9 cellular contexts compared by ENCODE assay signal in genomic region chr15:90884719-90885431, GRCh38. TPM values are rescaled to one million over a fixed set of nuclear protein-coding genes. Genes with fewer than 3 reads are reported as not detected.
DNase-seq lines count a peak whose midpoint lies in the region; TF ChIP-seq lines count a peak whose summit lies in the region.
"Had no signal": no experiment of that assay in that cellular context is flagged by ENCODE, and none has a peak within 500 bp of the region (broad histone marks: within the 10 kb centered on the region; RNA-seq: fewer than 3 reads in every experiment).

No MANE protein-coding gene starts in this region.

- H3K27ac ChIP-seq in layer of hippocampus (ENCODE audit: low read depth, low read length) (peak overlapping the region; percentile 77), uterus (peak overlapping the region; percentile 96)

- H3K27me3 ChIP-seq in layer of hippocampus (ENCODE audit: control insufficient read depth, insufficient read depth, low read length) (no peaks in the 10 kb centered on the region), uterus (no peaks in the 10 kb centered on the region)

- H3K4me3 Mint-ChIP-seq in activated naive CD4-positive, alpha-beta T cell treated with anti-CD3 and anti-CD28 coated beads, Interleukin-2, amount 10 ng/mL, durations not matched to agents 7 days and 5 days, result peak overlapping the region; percentile 24

- no peak for DNase-seq in activated naive CD4-positive, alpha-beta T cell treated with anti-CD3 and anti-CD28 coated beads, Interleukin-2, amount 10 ng/mL, durations not matched to agents 7 days and 5 days
- no peak for DNase-seq in activated naive CD4-positive, alpha-beta T cell treated with anti-CD3 and anti-CD28 coated beads, Interleukin-2, amount 50 U/mL, for 16 hours
- no peak for DNase-seq in uterus
- no peak for DNase-seq in OCI-M2 (lab: John Stamatoyannopoulos, UW; ENCODE audit: unreplicated experiment)
- no peak for DNase-seq in LoVo (ENCODE audit: low spot score)
- DNase-seq: Caco-2, NCI-H2029 treated with DMSO at 0.1 percent for 48 hours had no signal

- no peak for TF ChIP-seq POLR2A in uterus (IDR thresholded peaks at IDR 0.05)

- intact Hi-C loops in uterus (cut with DNase I; ENCODE audit: low total_unique reads), result loop anchor here (5.0 to 10.0 kb wide), 2 partner anchors 170 to 238 kb away; partner anchors contain the start of gene BLM

- H3K9me3 Mint-ChIP-seq in activated naive CD4-positive, alpha-beta T cell treated with anti-CD3 and anti-CD28 coated beads, Interleukin-2, amount 10 ng/mL, durations not matched to agents 7 days and 5 days, result no peaks in the 10 kb centered on the region
- H3K9me3 Mint-ChIP-seq: naive thymus-derived CD4-positive, alpha-beta T cell had no signal

- H3K4me3 ChIP-seq in uterus, result peak overlapping the region; percentile 49 to 65

- H3K4me1 ChIP-seq in uterus, result peaks cover 0 to 12% of the 10 kb centered on the region in 2 donors
- H3K4me1 ChIP-seq: Caco-2 had no signal

- no peak for TF ChIP-seq CTCF in uterus (IDR thresholded peaks at IDR 0.05)

- H3K36me3 ChIP-seq in uterus, result no peaks in the 10 kb centered on the region

- H3K9me3 ChIP-seq in uterus, result no peaks in the 10 kb centered on the region
- H3K9me3 ChIP-seq: Caco-2 had no signal

- H3K36me3 Mint-ChIP-seq in activated naive CD4-positive, alpha-beta T cell treated with anti-CD3 and anti-CD28 coated beads, Interleukin-2, amount 10 ng/mL, durations not matched to agents 7 days and 5 days, result peaks cover 6% of the 10 kb centered on the region

- no peaks in the 10 kb centered on the region for H3K27me3 Mint-ChIP-seq in activated naive CD4-positive, alpha-beta T cell treated with anti-CD3 and anti-CD28 coated beads, Interleukin-2, amount 10 ng/mL, durations not matched to agents 7 days and 5 days

- CTCF ChIA-PET in activated naive CD4-positive, alpha-beta T cell treated with anti-CD3 and anti-CD28 coated beads, Interleukin-2, amount 10 ng/mL, durations not matched to agents 7 days and 5 days (lab: Charles Lee), result interaction anchor here (0.6 to 4.4 kb wide), 45 partner anchors 9 to 592 kb away, joined by 3 to 78 read pairs (median 5); partner anchors contain the start of genes BLM and HDDC3

- H3K4me1 Mint-ChIP-seq in activated naive CD4-positive, alpha-beta T cell treated with anti-CD3 and anti-CD28 coated beads, Interleukin-2, amount 10 ng/mL, durations not matched to agents 7 days and 5 days, result peaks cover 32% of the 10 kb centered on the region

- H3K27ac Mint-ChIP-seq in activated naive CD4-positive, alpha-beta T cell treated with anti-CD3 and anti-CD28 coated beads, Interleukin-2, amount 10 ng/mL, durations not matched to agents 7 days and 5 days, result peak overlapping the region; percentile 82

RNA-seq across cellular contexts. Expression of gene FES, which starts 0.6 kb away (rescaled TPM):
- 100 to 1,000 TPM in 1 of 4 donors, 10 to 100 TPM in 2, 1 to 10 TPM in 1; 4.4 to 968 (median 60.1) TPM for total RNA-seq in uterus

RNA-seq across cellular contexts. Expression of gene FURIN, which starts 16.5 kb away (rescaled TPM):
- 10 to 100 TPM; 20.5 to 54.8 (median 30.5) TPM for total RNA-seq in uterus

RNA-seq across cellular contexts. Expression of gene MAN2A2, which starts 18.2 kb away (rescaled TPM):
- total RNA-seq in uterus, result 10 to 100 TPM; 15.9 to 92.0 (median 19.8) TPM

RNA-seq across cellular contexts. Expression of gene HDDC3, which starts 47.5 kb away (rescaled TPM):
- total RNA-seq in uterus, result 10 to 100 TPM in 2 of 4 donors, 1 to 10 TPM in 1, under 1 TPM in 1; 0.59 to 14.0 (median 7.2) TPM

RNA-seq across cellular contexts. Expression of gene UNC45A, which starts 50.2 kb away (rescaled TPM):
- 10 to 100 TPM; 42.8 to 89.5 (median 65.4) TPM for total RNA-seq in uterus
